In genomic region chr10:117374506-117375359, GRCh38 we compare ENCODE assay signal across 1 cellular context.
TF ChIP-seq lines count a peak whose summit lies in the region.

No MANE protein-coding gene starts in this region.

TF ChIP-seq in IMR-90, 13 proteins besides CTCF, POLR2A, EP300 and RAD21:
- TF ChIP-seq RCOR1 (IDR thresholded peaks at IDR 0.05; ENCODE audit: insufficient replicate concordance, low read length) (no peak), MXI1 (IDR thresholded peaks at IDR 0.05; ENCODE audit: borderline replicate concordance, low read depth, low read length) (peak; percentile 23; the same call in 1 of the 2 replicates), FOS (IDR thresholded peaks at IDR 0.05; ENCODE audit: low read depth, low read length) (no peak), MAZ (IDR thresholded peaks at IDR 0.05; ENCODE audit: borderline replicate concordance, low read depth, low read length) (no peak), SMC3 (IDR thresholded peaks at IDR 0.05; ENCODE audit: low read depth, low read length) (no peak), CHD1 (IDR thresholded peaks at IDR 0.05; ENCODE audit: low read depth, low read length) (no peak), NFE2L2 (IDR thresholded peaks at IDR 0.05; ENCODE audit: low read depth, low read length) (no peak)
